ENCODE assay signal across 1 cellular context in the genomic region with DNA sequence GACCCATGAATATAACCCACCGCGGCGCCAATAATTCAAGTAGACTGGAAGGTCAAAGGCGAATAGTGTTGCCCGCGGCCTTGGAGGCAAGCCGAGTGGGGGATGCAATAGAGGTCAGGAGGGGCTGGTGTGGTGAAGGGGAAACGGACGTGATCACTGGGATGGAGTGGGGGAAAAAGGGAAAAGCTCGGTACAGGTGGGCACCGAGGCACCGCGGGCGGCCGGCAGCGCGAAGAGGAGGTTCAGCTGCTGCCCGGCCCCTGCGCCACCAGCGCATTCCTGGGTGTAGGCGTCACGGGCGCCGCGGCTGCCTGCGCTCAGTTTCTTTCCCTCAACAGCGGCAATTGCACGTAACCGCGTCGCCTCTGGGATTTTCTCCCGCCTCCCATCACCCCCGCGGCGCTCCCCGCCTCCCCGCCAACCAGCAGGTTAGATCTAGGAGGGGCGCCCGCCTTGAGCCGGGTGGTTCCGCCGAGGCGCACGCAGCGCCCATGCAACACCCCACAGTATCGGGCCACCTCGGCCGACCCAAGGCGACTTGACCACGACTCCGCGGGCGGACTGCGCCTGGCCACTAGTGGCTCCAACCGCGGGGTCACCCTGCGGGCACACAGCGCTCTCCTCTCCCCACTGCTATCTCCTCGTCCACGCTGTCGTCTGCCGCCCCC.
TF ChIP-seq lines count a peak whose summit lies in the region.

No MANE protein-coding gene starts in this region.

TF ChIP-seq in endothelial cell of umbilical vein, 7 proteins besides CTCF, POLR2A, EP300 and RAD21:
- no peak for TF ChIP-seq JUN (IDR thresholded peaks at IDR 0.05; ENCODE audit: borderline replicate concordance, insufficient read depth, insufficient read length, low read depth)
- TF ChIP-seq POLR2AphosphoS5 (IDR thresholded peaks at IDR 0.05; ENCODE audit: insufficient read depth, low read depth, low read length): peak; percentile 87
- TF ChIP-seq MYC (IDR thresholded peaks at IDR 0.05; ENCODE audit: low read depth, low read length): no peak
- TF ChIP-seq, protein P1, sequence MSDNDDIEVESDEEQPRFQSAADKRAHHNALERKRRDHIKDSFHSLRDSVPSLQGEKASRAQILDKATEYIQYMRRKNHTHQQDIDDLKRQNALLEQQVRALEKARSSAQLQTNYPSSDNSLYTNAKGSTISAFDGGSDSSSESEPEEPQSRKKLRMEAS (IDR thresholded peaks at IDR 0.05; ENCODE audit: insufficient read depth, insufficient read length): no peak
